15 cellular contexts compared by ENCODE assay signal in the genomic region with DNA sequence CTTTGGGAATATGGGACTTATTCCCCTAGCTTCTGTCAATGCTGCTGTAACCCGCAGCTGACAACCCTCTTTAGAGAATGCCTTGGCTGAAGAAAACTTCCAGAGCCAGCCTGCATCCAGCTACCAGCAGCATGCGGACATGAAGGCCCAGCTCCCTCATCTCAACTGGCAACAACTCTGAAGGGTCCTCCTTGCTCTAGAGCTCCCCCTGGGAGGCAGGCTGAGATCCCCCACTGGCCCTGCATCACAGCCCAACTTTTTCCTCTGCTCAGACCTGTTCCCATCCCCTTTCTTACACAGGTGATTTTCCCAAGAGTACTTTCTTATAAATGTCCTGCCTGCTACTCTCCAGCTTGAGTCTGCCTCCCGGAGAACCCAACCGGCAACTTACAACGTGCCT. TPM values are rescaled to one million over a fixed set of nuclear protein-coding genes. Genes with fewer than 3 reads are reported as not detected.
DNase-seq lines count a peak whose midpoint lies in the region; ATAC-seq, FAIRE-seq and TF ChIP-seq lines count a peak whose summit lies in the region.
"Had no signal": no experiment of that assay in that cellular context is flagged by ENCODE, and none has a peak within 500 bp of the region (broad histone marks: within the 10 kb centered on the region; RNA-seq: fewer than 3 reads in every experiment).

No MANE protein-coding gene starts in this region.

- no peaks in the 10 kb centered on the region for H3K36me3 ChIP-seq in psoas muscle (ENCODE audit: insufficient read depth in 1 of 2, low read depth in 1 of 2)
- H3K36me3 ChIP-seq: SJSA1 had no signal

- no peaks in the 10 kb centered on the region for H3K27me3 Mint-ChIP-seq in activated naive CD4-positive, alpha-beta T cell treated with anti-CD3 and anti-CD28 coated beads, Interleukin-2, amount 10 ng/mL, durations not matched to agents 7 days and 5 days

- FAIRE-seq in GM12891 (lab: Jason Lieb, UNC): no peak
- FAIRE-seq: endometrium, small intestine had no signal

- no peaks in the 10 kb centered on the region for H3K27me3 ChIP-seq in psoas muscle (ENCODE audit: insufficient read depth in 3 of 3, low read length in 2 of 3)
- H3K27me3 ChIP-seq: SJSA1 had no signal

- TF ChIP-seq CTCF in LNCAP (IDR thresholded peaks at IDR 0.05): peak; percentile 29; the same call in 1 of the 2 replicates
- TF ChIP-seq CTCF in coronary artery (IDR thresholded peaks at IDR 0.05): no peak
- TF ChIP-seq CTCF in psoas muscle (IDR thresholded peaks at IDR 0.05): peak; percentile 15

- H3K4me1 Mint-ChIP-seq in activated naive CD4-positive, alpha-beta T cell treated with anti-CD3 and anti-CD28 coated beads, Interleukin-2, amount 10 ng/mL, durations not matched to agents 7 days and 5 days: peaks cover 4% of the 10 kb centered on the region

- H3K4me1 ChIP-seq in psoas muscle: no peaks in the 10 kb centered on the region
- H3K4me1 ChIP-seq: SJSA1 had no signal

- no peak overlapping the region for H3K4me3 Mint-ChIP-seq in activated naive CD4-positive, alpha-beta T cell treated with anti-CD3 and anti-CD28 coated beads, Interleukin-2, amount 10 ng/mL, durations not matched to agents 7 days and 5 days

- 67 to 74% (median 68%) methylated on average over 5 of the region's 5 CpGs for WGBS in psoas muscle, 3 donors

- no peaks in the 10 kb centered on the region for H3K36me3 Mint-ChIP-seq in activated naive CD4-positive, alpha-beta T cell treated with anti-CD3 and anti-CD28 coated beads, Interleukin-2, amount 10 ng/mL, durations not matched to agents 7 days and 5 days

- TF ChIP-seq POLR2A in GM12891 (IDR thresholded peaks at IDR 0.05; ENCODE audit: low read depth, low read length): no peak

- H3K27ac Mint-ChIP-seq in activated naive CD4-positive, alpha-beta T cell treated with anti-CD3 and anti-CD28 coated beads, Interleukin-2, amount 10 ng/mL, durations not matched to agents 7 days and 5 days: no peak overlapping the region

- H3K27ac ChIP-seq in coronary artery (peak overlapping the region; percentile 5 to 76), psoas muscle (no peak overlapping the region)
- H3K27ac ChIP-seq: SJSA1 had no signal

- CTCF ChIA-PET in activated naive CD4-positive, alpha-beta T cell treated with anti-CD3 and anti-CD28 coated beads, Interleukin-2, amount 10 ng/mL, durations not matched to agents 7 days and 5 days (lab: Charles Lee): interaction anchor here (0.8 to 8.0 kb wide), 9 partner anchors 10 to 288 kb away, joined by 3 to 193 read pairs (median 5); no protein-coding TSS in a partner anchor

- no peak for ATAC-seq in psoas muscle
- no peak for ATAC-seq in GM18517 (IDR thresholded peaks at IDR 0.05; ENCODE audit: unreplicated experiment)

- H3K9me3 ChIP-seq in psoas muscle: no peaks in the 10 kb centered on the region
- H3K9me3 ChIP-seq: SJSA1 had no signal

- peak; percentile 5 for DNase-seq in activated naive CD4-positive, alpha-beta T cell treated with Interleukin-2 at 50 U/mL for 16 hours
- no peak for DNase-seq in activated naive CD4-positive, alpha-beta T cell treated with anti-CD3 and anti-CD28 coated beads, Interleukin-2, amount 10 ng/mL, durations not matched to agents 7 days and 5 days
- no peak for DNase-seq in coronary artery (ENCODE audit: low spot score)
- DNase-seq in psoas muscle: no peak
- DNase-seq in 8988T: no peak
- DNase-seq in GM12891 (ENCODE audit: insufficient read length, low spot score): no peak
- DNase-seq: activated effector memory CD4-positive, alpha-beta T cell treated with Interleukin-2 at 50 U/mL for 16 hours; NCI-H1105; small intestine had no signal

- H3K4me3 ChIP-seq in coronary artery (no peak overlapping the region), psoas muscle (no peak overlapping the region)
- H3K4me3 ChIP-seq: SJSA1 had no signal

- intact Hi-C loops in psoas muscle (cut with DNase I): no loop called here

- H3K9me3 Mint-ChIP-seq in activated naive CD4-positive, alpha-beta T cell treated with anti-CD3 and anti-CD28 coated beads, Interleukin-2, amount 10 ng/mL, durations not matched to agents 7 days and 5 days: no peaks in the 10 kb centered on the region

TF ChIP-seq in GM12891, 5 proteins besides CTCF, POLR2A, EP300 and RAD21:
- no peak for TF ChIP-seq TAF1 (IDR thresholded peaks at IDR 0.05; ENCODE audit: low read depth, low read length)
- no peak for TF ChIP-seq POLR2AphosphoS5 (IDR thresholded peaks at IDR 0.05; ENCODE audit: low read depth, low read length)
- no peak for TF ChIP-seq SPI1 (IDR thresholded peaks at IDR 0.05; ENCODE audit: low read depth, low read length)
- TF ChIP-seq POU2F2 (IDR thresholded peaks at IDR 0.05; ENCODE audit: low read depth, low read length): no peak
TF ChIP-seq in GM12891: peak in this region for 0.

RNA-seq across cellular contexts. Expression of a gene that starts 18.7 kb away (rescaled TPM):
- total RNA-seq in psoas muscle: not detected
- polyA plus RNA-seq in psoas muscle: not detected
- polyA plus RNA-seq in GM12891 (2012; ENCODE audit: low read depth, missing spikeins): not detected
- total RNA-seq: lung microvascular endothelial cell, SJSA1, subcutaneous adipose tissue had no signal
- polyA plus RNA-seq: small intestine had no signal

RNA-seq across cellular contexts. Expression of a gene that starts 32.2 kb away (rescaled TPM):
- total RNA-seq in psoas muscle: 1 to 10 TPM; 6.5 to 9.2 (median 8.0) TPM
- 1 to 10 TPM; 4.2 to 9.4 (median 5.3) TPM for polyA plus RNA-seq in psoas muscle
- 12.5 TPM for polyA plus RNA-seq in GM12891 (2012; ENCODE audit: low read depth, missing spikeins)
